In genomic region chr10:15627617-15628196, GRCh38 we compare ENCODE assay signal across 2 cellular contexts.
TF ChIP-seq lines count a peak whose summit lies in the region.

No MANE protein-coding gene starts in this region.

TF ChIP-seq in IMR-90, 13 proteins besides CTCF, POLR2A, EP300 and RAD21 (continued from another document):
- TF ChIP-seq ELK1 (IDR thresholded peaks at IDR 0.05; ENCODE audit: borderline replicate concordance, low read depth, low read length) (no peak), SMC3 (IDR thresholded peaks at IDR 0.05; ENCODE audit: low read depth, low read length) (no peak), MXI1 (IDR thresholded peaks at IDR 0.05; ENCODE audit: borderline replicate concordance, low read depth, low read length) (no peak)
TF ChIP-seq in IMR-90: peak in this region for 0.

TF ChIP-seq in endothelial cell of umbilical vein, 7 proteins besides CTCF, POLR2A, EP300 and RAD21 (continued from another document):
- TF ChIP-seq MAX (IDR thresholded peaks at IDR 0.05; ENCODE audit: insufficient read depth, insufficient read length) (no peak), EZH2 (IDR thresholded peaks at IDR 0.05; ENCODE audit: borderline replicate concordance, low read depth, low read length, severe bottlenecking) (no peak), JUN (IDR thresholded peaks at IDR 0.05; ENCODE audit: borderline replicate concordance, insufficient read depth, insufficient read length, low read depth) (peak; percentile 20)
TF ChIP-seq in endothelial cell of umbilical vein: peak in this region for 4.
